Comparison of ENCODE assay signal across 6 cellular contexts in the genomic region with DNA sequence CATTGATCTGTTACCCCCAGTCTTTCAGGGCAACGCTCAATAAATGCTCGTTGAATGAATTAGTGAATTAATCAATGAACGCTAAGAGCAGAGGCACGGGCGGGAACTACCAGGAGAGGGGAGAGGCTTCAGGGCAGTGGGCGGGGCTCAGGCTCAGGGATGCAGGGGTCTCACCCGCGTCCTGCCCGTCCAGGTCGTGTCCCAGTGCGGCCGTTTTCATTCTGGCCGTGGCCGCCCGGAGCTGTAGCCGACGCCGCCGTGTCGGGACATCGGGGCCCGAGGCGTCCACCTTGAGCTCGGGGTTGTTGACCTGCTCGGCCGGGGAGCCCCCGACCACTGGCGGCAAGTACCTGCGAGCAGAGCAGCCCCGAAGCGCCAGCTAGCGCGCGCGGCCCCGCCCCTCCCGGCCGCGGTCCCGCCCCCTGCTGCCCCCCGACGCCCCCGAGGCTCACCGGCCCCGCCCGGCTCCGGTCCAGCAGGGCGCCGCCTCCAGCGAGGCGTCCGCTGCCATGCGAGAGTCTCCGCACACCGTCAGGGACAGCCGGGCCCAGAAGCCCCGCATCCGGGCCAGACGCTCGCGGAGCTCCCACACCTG. TPM values are rescaled to one million over a fixed set of nuclear protein-coding genes. Genes with fewer than 3 reads are reported as not detected.
A peak's percentile ranks its signal among the peaks of the same experiment; 100 is the strongest.
DNase-seq lines count a peak whose midpoint lies in the region; FAIRE-seq and TF ChIP-seq lines count a peak whose summit lies in the region.

No MANE protein-coding gene starts in this region.

- H3K9me3 ChIP-seq in prostate gland, result no peaks in the 10 kb centered on the region

- no peaks in the 10 kb centered on the region for H3K36me3 ChIP-seq in prostate gland

- no peak for TF ChIP-seq POLR2A in NB4 (IDR thresholded peaks at IDR 0.05; ENCODE audit: extremely low read depth, insufficient read length)
- no peak for TF ChIP-seq POLR2A in prostate gland (IDR thresholded peaks at IDR 0.05)

- no peak for TF ChIP-seq CTCF in NB4 (IDR thresholded peaks at IDR 0.05; ENCODE audit: low read depth, low read length)
- no peak for TF ChIP-seq CTCF in prostate gland (IDR thresholded peaks at IDR 0.05)

- DNase-seq in NB4 (ENCODE audit: low read depth) (peak; percentile 13), ecto neural progenitor cell (ENCODE audit: low spot score) (peak; percentile 68), prostate gland (ENCODE audit: low spot score) (no peak), HTR-8/SVneo (ENCODE audit: insufficient read length, low spot score) (no peak), NCI-H2081 (lab: John Stamatoyannopoulos, UW) (no peak), NK-92 (lab: John Stamatoyannopoulos, UW; ENCODE audit: unreplicated experiment) (no peak)

- whole genome bisulfite sequencing in prostate gland, result 9% methylated on average over 40 of the region's 61 CpGs

- no peaks in the 10 kb centered on the region for H3K27me3 ChIP-seq in prostate gland (replicated peaks; ENCODE audit: insufficient read depth)

- no peak overlapping the region for H3K27ac ChIP-seq in prostate gland

- FAIRE-seq in HTR-8/SVneo (lab: Jason Lieb, UNC), result no peak

- no peaks in the 10 kb centered on the region for H3K4me1 ChIP-seq in prostate gland (replicated peaks)

- H3K4me3 ChIP-seq in NB4 (ENCODE audit: low read depth, low read length), result no peak overlapping the region
- H3K4me3 ChIP-seq in prostate gland, result peak overlapping the region; percentile 15 to 42

- intact Hi-C loops in prostate gland (cut with DNase I), result no loop called here

RNA-seq across cellular contexts. Expression of gene GAL3ST4, which starts 2.8 kb away (rescaled TPM):
- total RNA-seq in prostate gland, result 10 to 100 TPM in 1 of 2 donors, 1 to 10 TPM in 1; 4.1 to 10.2 TPM

RNA-seq across cellular contexts. Expression of gene GPC2, which starts 6.0 kb away (rescaled TPM):
- total RNA-seq in prostate gland, result 1 to 10 TPM; 1.7 to 2.8 TPM

RNA-seq across cellular contexts. Expression of gene STAG3, which starts 6.5 kb away (rescaled TPM):
- total RNA-seq in prostate gland, result 10 to 100 TPM in 1 of 2 donors, 1 to 10 TPM in 1; 1.8 to 37.6 TPM

RNA-seq across cellular contexts. Expression of gene TRAPPC14, which starts 12.7 kb away (rescaled TPM):
- total RNA-seq in prostate gland, result 10 to 100 TPM; 21.2 to 43.4 TPM

RNA-seq across cellular contexts. Expression of gene LAMTOR4, which starts 22.5 kb away (rescaled TPM):
- 100 to 1,000 TPM; 213 to 243 TPM for total RNA-seq in prostate gland

Comparison
In these comparisons a context has a peak if more than half of its experiments do, and no peak if none do; other contexts are left out.
1. DNase-seq: peak in NB4 (single experiment) and ecto neural progenitor cell (single experiment); none in prostate gland (single experiment), HTR-8/SVneo (single experiment), NCI-H2081 (0 of 2) and NK-92 (single experiment).